Comparison of ENCODE assay signal across 35 cellular contexts in the genomic region with DNA sequence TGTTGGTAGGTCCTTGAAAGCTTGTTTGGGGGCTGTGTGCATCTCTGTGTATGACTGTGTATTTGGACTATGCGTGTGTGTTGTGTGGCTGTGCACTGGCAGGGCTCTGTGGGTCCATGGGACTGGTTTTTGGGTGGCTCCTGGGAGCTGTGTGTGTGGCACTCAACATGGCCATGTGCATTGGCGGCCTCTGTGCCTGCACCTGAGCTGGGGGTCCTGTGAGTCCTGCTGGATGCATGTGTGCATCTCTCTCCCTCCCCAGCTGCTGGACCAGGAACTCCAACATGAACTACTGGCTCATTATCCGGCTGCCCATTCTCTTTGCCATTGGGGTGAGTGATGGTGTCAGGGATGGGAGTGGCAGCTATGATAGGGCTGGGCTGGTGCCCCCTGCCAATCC. TPM values are rescaled to one million over a fixed set of nuclear protein-coding genes. Genes with fewer than 3 reads are reported as not detected.
"Had no signal": no experiment of that assay in that cellular context is flagged by ENCODE, and none has a peak within 500 bp of the region (broad histone marks: within the 10 kb centered on the region; RNA-seq: fewer than 3 reads in every experiment).

No MANE protein-coding gene starts in this region.

- ATAC-seq: activated naive CD4-positive, alpha-beta T cell treated with anti-CD3 and anti-CD28 coated beads, Interleukin-2, amount 50 U/mL, for 72 hours; activated naive CD8-positive, alpha-beta T cell treated with anti-CD3 and anti-CD28 coated beads, Interleukin-2, amount 50 U/mL, for 24 hours; body of pancreas had no signal

- H3K9ac ChIP-seq: SK-N-SH had no signal

- H3K9me3 Mint-ChIP-seq: activated CD4-positive, alpha-beta memory T cell treated with anti-CD3 and anti-CD28 coated beads for 36 hours; activated CD4-positive, alpha-beta T cell treated with anti-CD3 and anti-CD28 coated beads, Interleukin-2, amount 10 ng/mL, durations not matched to agents 7 days and 5 days; activated naive CD4-positive, alpha-beta T cell treated with anti-CD3 and anti-CD28 coated beads, Interleukin-2, amount 50 U/mL, for 72 hours; activated naive CD8-positive, alpha-beta T cell treated with anti-CD3 and anti-CD28 coated beads, Interleukin-2, amount 50 U/mL, for 24 hours; activated T-cell treated with anti-CD3 and anti-CD28 coated beads, Interleukin-2, amount 50 U/mL, for 24 hours; activated T-helper 1 cell treated with anti-CD3 and anti-CD28 coated beads, Interleukin-12 subunit alpha, Interleukin-12 subunit beta, Interleukin-2, Interleukin-4 antibody, amounts not matched to agents 30 ng/mL and 10 ng/mL and 1 ng/mL, durations not matched to agents 14 hours and 24 hours and 36 hours; central memory CD8-positive, alpha-beta T cell had no signal

- H3K9me3 ChIP-seq: ascending aorta, body of pancreas, Peyer's patch, SJCRH30, SK-N-SH had no signal

- H3K36me3 ChIP-seq: ascending aorta, Peyer's patch, SJCRH30 had no signal

- H3K27me3 Mint-ChIP-seq: activated CD4-positive, alpha-beta memory T cell treated with anti-CD3 and anti-CD28 coated beads for 36 hours; activated CD4-positive, alpha-beta T cell treated with anti-CD3 and anti-CD28 coated beads, Interleukin-2, amount 10 ng/mL, durations not matched to agents 7 days and 5 days; central memory CD8-positive, alpha-beta T cell had no signal

- H3K4me3 ChIP-seq: ascending aorta, body of pancreas, Peyer's patch, SJCRH30 had no signal

- H3K4me2 ChIP-seq: SK-N-SH had no signal

- DNase-seq: activated CD4-positive, alpha-beta memory T cell treated with anti-CD3 and anti-CD28 coated beads for 36 hours; activated CD4-positive, alpha-beta T cell treated with anti-CD3 and anti-CD28 coated beads, Interleukin-2, amount 10 ng/mL, durations not matched to agents 7 days and 5 days; activated CD4-positive, CD25-positive, alpha-beta regulatory T cell; activated effector memory CD4-positive, alpha-beta T cell treated with Interleukin-2 at 50 U/mL for 16 hours; activated naive CD4-positive, alpha-beta T cell treated with Interleukin-2 at 50 U/mL for 16 hours; activated naive CD8-positive, alpha-beta T cell treated with anti-CD3 and anti-CD28 coated beads, Interleukin-2, amount 50 U/mL, for 24 hours; activated T-cell treated with anti-CD3 and anti-CD28 coated beads, Interleukin-2, amount 50 U/mL, for 24 hours; amniotic stem cell; body of pancreas; KG1; NCI-H1048; NCI-H1417; NCI-H1694; NCI-H2029; NCI-H2107; NCI-H345; NCI-H510A; NCI-H526 treated with DMSO at 0.1 percent for 48 hours; NCI-H82; OCI-M1; Right ventricle myocardium superior; SJCRH30; SK-N-SH; T-helper 1 cell had no signal

- H3K27ac ChIP-seq: ascending aorta, body of pancreas, Peyer's patch, RWPE1, SJCRH30, VCaP had no signal

- H3K4me1 ChIP-seq: ascending aorta, body of pancreas, Peyer's patch, SJCRH30 had no signal

- H3K4me1 Mint-ChIP-seq: activated CD4-positive, alpha-beta T cell treated with anti-CD3 and anti-CD28 coated beads, Interleukin-2, amount 10 ng/mL, durations not matched to agents 7 days and 5 days; central memory CD8-positive, alpha-beta T cell had no signal

- H3K36me3 Mint-ChIP-seq: activated CD4-positive, alpha-beta memory T cell treated with anti-CD3 and anti-CD28 coated beads for 36 hours; activated naive CD4-positive, alpha-beta T cell treated with anti-CD3 and anti-CD28 coated beads, Interleukin-2, amount 50 U/mL, for 72 hours had no signal

- H3K4me3 Mint-ChIP-seq: activated CD4-positive, alpha-beta memory T cell treated with anti-CD3 and anti-CD28 coated beads for 36 hours; activated CD4-positive, alpha-beta T cell treated with anti-CD3 and anti-CD28 coated beads, Interleukin-2, amount 10 ng/mL, durations not matched to agents 7 days and 5 days; activated naive CD8-positive, alpha-beta T cell treated with anti-CD3 and anti-CD28 coated beads, Interleukin-2, amount 50 U/mL, for 24 hours; activated T-cell treated with anti-CD3 and anti-CD28 coated beads, Interleukin-2, amount 50 U/mL, for 24 hours; activated T-helper 1 cell treated with anti-CD3 and anti-CD28 coated beads, Interleukin-12 subunit alpha, Interleukin-12 subunit beta, Interleukin-2, Interleukin-4 antibody, amounts not matched to agents 30 ng/mL and 10 ng/mL and 1 ng/mL, durations not matched to agents 14 hours and 24 hours and 36 hours; central memory CD8-positive, alpha-beta T cell had no signal

- H3K27ac Mint-ChIP-seq: activated CD4-positive, alpha-beta memory T cell treated with anti-CD3 and anti-CD28 coated beads for 36 hours; activated CD4-positive, alpha-beta T cell treated with anti-CD3 and anti-CD28 coated beads, Interleukin-2, amount 10 ng/mL, durations not matched to agents 7 days and 5 days; activated naive CD8-positive, alpha-beta T cell treated with anti-CD3 and anti-CD28 coated beads, Interleukin-2, amount 50 U/mL, for 24 hours; activated T-cell treated with anti-CD3 and anti-CD28 coated beads, Interleukin-2, amount 50 U/mL, for 24 hours; activated T-helper 1 cell treated with anti-CD3 and anti-CD28 coated beads, Interleukin-12 subunit alpha, Interleukin-12 subunit beta, Interleukin-2, Interleukin-4 antibody, amounts not matched to agents 30 ng/mL and 10 ng/mL and 1 ng/mL, durations not matched to agents 14 hours and 24 hours and 36 hours had no signal

- H3K27me3 ChIP-seq: ascending aorta, body of pancreas, Peyer's patch had no signal

RNA-seq across cellular contexts. Expression of a gene that starts 30.1 kb away (rescaled TPM):
- total RNA-seq: activated CD4-positive, alpha-beta T cell treated with anti-CD3 and anti-CD28 coated beads, Interleukin-2, amount 10 ng/mL, durations not matched to agents 7 days and 5 days; ascending aorta; bronchial epithelial cell; LHCN-M2; M059J; SJCRH30; T-helper 2 cell treated with Interferon-gamma antibody and Interleukin-4, amounts not matched to agents 100 ng/mL and 5 ng/mL, for 36 hours had no signal
- polyA plus RNA-seq: SK-N-SH had no signal
